In the genomic region with DNA sequence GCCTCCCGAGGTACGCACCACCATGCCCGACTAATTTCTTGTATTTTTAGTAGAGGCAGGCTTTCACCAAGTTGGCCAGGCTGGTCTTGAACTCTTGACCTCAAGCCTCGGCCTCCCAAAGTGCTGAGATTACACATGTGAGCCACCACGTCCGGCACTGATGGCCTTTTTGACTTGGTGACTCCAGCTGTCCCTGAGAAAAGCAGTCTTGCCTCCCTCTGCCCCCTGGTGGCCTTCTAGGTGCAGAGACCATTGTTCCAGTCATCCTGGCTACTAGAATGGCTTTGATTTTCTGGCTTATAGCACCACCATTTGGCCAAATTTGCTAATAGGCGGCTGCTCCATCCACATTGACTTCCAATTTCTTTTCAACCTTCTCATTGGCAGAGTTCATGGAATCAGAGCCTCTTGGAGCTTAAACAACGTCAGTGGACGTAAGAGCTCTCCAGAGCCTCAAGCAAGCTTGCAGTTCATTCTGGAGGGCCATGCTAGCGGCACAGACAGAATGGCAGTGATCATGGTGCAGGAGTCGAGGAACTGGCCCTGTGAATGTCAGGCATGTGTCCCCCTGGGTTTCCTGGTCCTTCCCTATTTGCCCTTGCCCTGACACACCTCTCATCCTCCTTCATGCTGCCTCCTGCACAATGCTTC, we compare ENCODE assay signal across 8 cellular contexts. TPM values are rescaled to one million over a fixed set of nuclear protein-coding genes. Genes with fewer than 3 reads are reported as not detected.
A peak's percentile ranks its signal among the peaks of the same experiment; 100 is the strongest.
DNase-seq lines count a peak whose midpoint lies in the region; ATAC-seq and TF ChIP-seq lines count a peak whose summit lies in the region.

No MANE protein-coding gene starts in this region.

- no peaks in the 10 kb centered on the region for H4K20me1 ChIP-seq in PC-9 (ENCODE audit: insufficient read depth)

- POLR2A ChIA-PET in BJ (lab: Charles Lee): interaction anchor here (1.0 kb wide), 1 partner anchor 96 kb away, joined by 4 read pairs; no protein-coding TSS in a partner anchor
- POLR2A ChIA-PET in PC-9 (lab: Charles Lee; ENCODE audit: unreplicated experiment): interaction anchor here (0.6 to 1.9 kb wide), 6 partner anchors 18 to 795 kb away, joined by 3 to 9 read pairs (median 4); partner anchors contain the start of gene KRT8
- POLR2A ChIA-PET in naive thymus-derived CD4-positive, alpha-beta T cell (lab: Charles Lee): interaction anchor here (0.6 to 2.4 kb wide), 2 partner anchors 96 to 366 kb away, joined by 3 to 18 read pairs; no protein-coding TSS in a partner anchor

- CTCF ChIA-PET in BJ (lab: Yijun Ruan, JAX) (interaction anchor here (0.6 to 12.5 kb wide), 54 partner anchors 10 to 974 kb away, joined by 3 to 722 read pairs (median 5); partner anchors contain the start of genes KRT8 and TAMALIN), PC-9 (lab: Charles Lee) (interaction anchor here (0.6 to 3.0 kb wide), 16 partner anchors 10 to 107 kb away, joined by 3 to 59 read pairs (median 3); partner anchors contain the start of genes EIF4B and KRT8)
- CTCF ChIA-PET in naive thymus-derived CD4-positive, alpha-beta T cell (lab: Charles Lee): interaction anchor here (0.6 to 11.4 kb wide), 28 partner anchors 10 to 818 kb away, joined by 3 to 297 read pairs (median 4); partner anchors contain the start of gene KRT74

- peaks cover 0 to 7% (median 0%) of the 10 kb centered on the region in 7 donors for H3K4me1 Mint-ChIP-seq in naive thymus-derived CD4-positive, alpha-beta T cell

- peaks cover 23 to 44% (median 26%) of the 10 kb centered on the region in 5 donors for H3K27me3 Mint-ChIP-seq in naive thymus-derived CD4-positive, alpha-beta T cell

- H3K27me3 ChIP-seq in BJ (ENCODE audit: control insufficient read depth, insufficient read depth, low read length): no peaks in the 10 kb centered on the region
- H3K27me3 ChIP-seq in PC-9 (ENCODE audit: insufficient read depth, low read depth): no peaks in the 10 kb centered on the region
- no peaks in the 10 kb centered on the region for H3K27me3 ChIP-seq in naive thymus-derived CD4-positive, alpha-beta T cell (ENCODE audit: control insufficient read depth in 2 of 2, insufficient read depth in 2 of 2, low read length in 2 of 2)

- no peaks in the 10 kb centered on the region for H3K9me2 ChIP-seq in PC-9 (ENCODE audit: insufficient read depth)

- H3K4me1 ChIP-seq in PC-9 (replicated peaks; ENCODE audit: insufficient read depth): peaks cover 26% of the 10 kb centered on the region
- H3K4me1 ChIP-seq in naive thymus-derived CD4-positive, alpha-beta T cell (ENCODE audit: control insufficient read depth in 2 of 2, insufficient read depth in 2 of 2, low read length in 2 of 2): no peaks in the 10 kb centered on the region

- H3K36me3 ChIP-seq in BJ (ENCODE audit: control insufficient read depth, insufficient read depth, low read length) (no peaks in the 10 kb centered on the region), PC-9 (ENCODE audit: low read depth) (no peaks in the 10 kb centered on the region)
- no peaks in the 10 kb centered on the region for H3K36me3 ChIP-seq in naive thymus-derived CD4-positive, alpha-beta T cell (ENCODE audit: control insufficient read depth in 2 of 3, insufficient read depth in 3 of 3, low read length in 3 of 3)

- no peak overlapping the region for H3K4me3 ChIP-seq in BJ (ENCODE audit: low read depth, low read length)
- H3K4me3 ChIP-seq in PC-9: no peak overlapping the region
- H3K4me3 ChIP-seq in naive thymus-derived CD4-positive, alpha-beta T cell (ENCODE audit: low read length): no peak overlapping the region

- H3K36me3 Mint-ChIP-seq in naive thymus-derived CD4-positive, alpha-beta T cell: no peaks in the 10 kb centered on the region

- peak overlapping the region; percentile 55; the same call in 1 of the 2 replicates for H3K4me2 ChIP-seq in PC-9

- no peaks in the 10 kb centered on the region for H3K9me3 Mint-ChIP-seq in naive thymus-derived CD4-positive, alpha-beta T cell

- no TSS peak for BruUV-seq in PC-9 (replicated peaks; lab: Mats Ljungman, UMichigan)

- TF ChIP-seq CTCF in BJ (IDR thresholded peaks at IDR 0.05; ENCODE audit: insufficient read depth, low read depth, low read length) (peak; percentile 95), PC-9 (conservative IDR thresholded peaks at IDR 0.05) (peak; percentile 98)

- peak overlapping the region; percentile 41; the same call in 1 of the 2 replicates for H2AFZ ChIP-seq in PC-9

- no peak overlapping the region for H3K27ac ChIP-seq in PC-9
- no peak overlapping the region for H3K27ac ChIP-seq in naive thymus-derived CD4-positive, alpha-beta T cell (ENCODE audit: low read depth, low read length)

- peak overlapping the region in 1 of 9 donors; percentile 17 for H3K27ac Mint-ChIP-seq in naive thymus-derived CD4-positive, alpha-beta T cell

- H3F3A ChIP-seq in PC-9 (ENCODE audit: insufficient read depth, low read depth): 0 out of 2 replicates have a peak, but pooled peaks cover 3% of the 10 kb centered on the region

- DNase-seq in BJ (ENCODE audit: low read depth) (peak; percentile 51), LHCN-M2 (ENCODE audit: low read depth) (peak; percentile 84), PC-9 (peak; percentile 87 to 91), activated T-cell treated with anti-CD3 and anti-CD28 coated beads for 24 hours (ENCODE audit: low read depth) (peak; percentile 76)
- DNase-seq in naive thymus-derived CD4-positive, alpha-beta T cell: peak; percentile 53 to 85 (median 79)
- peak; percentile 60 to 71 for DNase-seq in stimulated activated CD8-positive, alpha-beta memory T cell treated with anti-CD3 and anti-CD28 coated beads, Interleukin-7, amount 100 ng/mL, for 48 hours (ENCODE audit: extremely low read depth in 1 of 2, low read depth in 1 of 2)

- no peaks in the 10 kb centered on the region for H3K9me3 ChIP-seq in PC-9 (ENCODE audit: insufficient read depth, low read depth)
- H3K9me3 ChIP-seq in naive thymus-derived CD4-positive, alpha-beta T cell (ENCODE audit: control insufficient read depth in 2 of 3, low read length in 3 of 3): no peaks in the 10 kb centered on the region

- ATAC-seq in GM19467 (IDR thresholded peaks at IDR 0.05; ENCODE audit: unreplicated experiment) (peak; percentile 76), esophagus mucosa (peak; percentile 90)
- peak; percentile 98 for ATAC-seq in naive thymus-derived CD4-positive, alpha-beta T cell

- 0 out of 2 replicates have a peak, but pooled peaks cover 3% of the 10 kb centered on the region for H3K79me2 ChIP-seq in PC-9 (ENCODE audit: low read depth)

- intact Hi-C loops in PC-9 (cut with micrococcal nuclease; ENCODE audit: unreplicated experiment): loop anchor here (1.0 to 2.0 kb wide), 6 partner anchors 76 to 956 kb away; partner anchors contain the start of gene KRT8
- intact Hi-C loops in naive thymus-derived CD4-positive, alpha-beta T cell (cut with micrococcal nuclease): loop anchor here (1.0 to 5.0 kb wide), 9 partner anchors 24 to 825 kb away; partner anchors contain the start of gene EIF4B (in 1 of the 2)

- no peak overlapping the region for H3K4me3 Mint-ChIP-seq in naive thymus-derived CD4-positive, alpha-beta T cell

RNA-seq across cellular contexts. Expression of gene EIF4B, which starts 25.4 kb away (rescaled TPM):
- 296 and 496 TPM in 2 replicates for polyA plus RNA-seq in BJ (2011; rRNA removed)
- 387 and 711 TPM in 2 replicates for polyA minus RNA-seq in BJ (2011; rRNA and poly(A)+ RNA removed)
- total RNA-seq in LHCN-M2 (2014; rRNA removed) (468 and 479 TPM in 2 replicates), PC-9 (2021) (531 and 615 TPM in 2 replicates), esophagus mucosa (344 TPM)
- polyA plus RNA-seq in LHCN-M2 (2012): 194 TPM
- total RNA-seq in naive thymus-derived CD4-positive, alpha-beta T cell: 100 to 1,000 TPM; 380 to 919 (median 833) TPM
- 100 to 1,000 TPM; 134 to 145 TPM for polyA plus RNA-seq in naive thymus-derived CD4-positive, alpha-beta T cell

RNA-seq across cellular contexts. Expression of gene KRT18, which starts 32.0 kb away (rescaled TPM):
- polyA plus RNA-seq in BJ (2011; rRNA removed): 551 and 763 TPM in 2 replicates
- 450 and 481 TPM in 2 replicates for polyA minus RNA-seq in BJ (2011; rRNA and poly(A)+ RNA removed)
- total RNA-seq in LHCN-M2 (2014; rRNA removed): 0.52 and 0.77 TPM in 2 replicates
- polyA plus RNA-seq in LHCN-M2 (2012): 0.21 TPM
- 2,869 and 2,977 TPM in 2 replicates for total RNA-seq in PC-9 (2021)
- total RNA-seq in esophagus mucosa: 80.0 TPM
- total RNA-seq in naive thymus-derived CD4-positive, alpha-beta T cell: 10 to 100 TPM in 3 of 5 experiments, 1 to 10 TPM in 1, under 1 TPM in 1; 0.46 to 12.0 (median 10.1) TPM
- 10 to 100 TPM; 14.1 to 23.1 TPM for polyA plus RNA-seq in naive thymus-derived CD4-positive, alpha-beta T cell

Comparison
In these comparisons a context has a peak if more than half of its experiments do, and no peak if none do; other contexts are left out.
1. RNA of gene KRT18, which starts 32.0 kb away (total RNA-seq): 2,869 to 2,977 TPM in PC-9; 80.0 TPM in esophagus mucosa (single experiment), 0.46 to 12.0 TPM in naive thymus-derived CD4-positive, alpha-beta T cell and 0.52 to 0.77 TPM in LHCN-M2; every median in the first group is over 10 times any median in the second.
2. Peak in every context shown above with its lines, with median percentiles within 50 percentile points of each other: DNase-seq and ATAC-seq.